Comparison of ENCODE assay signal across 8 cellular contexts in the genomic region with DNA sequence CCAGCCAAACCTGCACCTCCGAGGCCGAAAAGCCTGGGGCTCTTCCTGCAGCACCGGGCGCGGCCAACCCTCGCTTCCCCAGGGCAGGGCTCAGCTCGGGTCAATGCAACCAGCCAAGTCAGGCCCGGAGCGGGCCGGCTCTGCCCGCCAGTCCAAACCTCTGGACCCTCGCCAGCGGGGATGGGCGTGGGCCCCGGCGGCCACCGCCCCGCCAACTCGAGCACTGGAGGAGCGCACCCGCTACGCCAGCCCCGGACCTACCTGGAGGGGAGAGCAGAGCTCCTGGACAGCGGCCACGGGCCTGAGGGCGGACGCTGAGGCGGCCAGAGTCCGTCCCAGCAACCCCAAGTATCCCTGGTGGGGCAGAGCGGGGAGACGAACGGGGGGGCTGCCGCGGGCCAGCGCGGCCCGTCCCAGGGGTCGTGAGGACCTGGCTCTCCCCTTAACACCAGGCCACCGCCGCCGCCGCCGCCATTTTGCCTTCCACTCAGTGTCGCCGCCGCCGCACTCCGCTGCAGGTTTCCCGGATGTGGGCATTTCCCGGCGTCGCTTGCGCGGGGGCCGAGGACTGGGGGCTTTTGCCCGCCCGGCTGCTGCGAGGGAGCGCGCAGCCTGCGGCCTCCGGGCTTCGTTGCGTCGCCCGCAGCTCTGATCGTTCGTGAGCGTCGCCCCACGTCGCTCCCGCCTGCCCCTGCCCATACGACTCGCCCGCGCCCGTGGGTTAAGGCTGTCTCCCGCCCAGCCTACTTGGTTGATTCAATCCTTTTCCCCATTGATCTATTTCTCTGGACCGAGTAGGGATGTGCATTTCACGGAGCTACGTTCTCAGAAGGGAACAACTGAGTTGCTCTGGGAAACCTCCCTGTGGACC. TPM values are rescaled to one million over a fixed set of nuclear protein-coding genes. Genes with fewer than 3 reads are reported as not detected.
DNase-seq lines count a peak whose midpoint lies in the region; ATAC-seq and TF ChIP-seq lines count a peak whose summit lies in the region.

A gene (minus strand): TSS at position 514 of the 871 bp plus-strand sequence. CDS start 15,975 bp downstream, outside the sequence.

- peak within 1 kb of the TSS; percentile 73 to 98 (median 86) for H3K4me3 ChIP-seq in Peyer's patch
- peak within 1 kb of the TSS; percentile 83 to 91 (median 86) for H3K4me3 ChIP-seq in esophagus muscularis mucosa

- H3K27ac ChIP-seq in Peyer's patch (peak within 1 kb of the TSS; percentile 94 to 97 (median 95)), esophagus muscularis mucosa (replicated peaks in 1 of 4) (peak within 1 kb of the TSS; percentile 96 to 99 (median 98))

- no peak for TF ChIP-seq EP300 in esophagus muscularis mucosa (IDR thresholded peaks at IDR 0.05)

- H3K4me1 ChIP-seq in Peyer's patch: peaks cover 0 to 19% (median 4%) of the 10 kb centered on the region in 4 donors
- H3K4me1 ChIP-seq in esophagus muscularis mucosa: peaks cover 27 to 46% (median 44%) of the 10 kb centered on the region in 4 donors

- ATAC-seq in GM21737 (IDR thresholded peaks at IDR 0.05; ENCODE audit: unreplicated experiment): peak; percentile 83

- intact Hi-C loops in esophagus muscularis mucosa (cut with DNase I): loop anchor here (10.0 kb wide), 1 partner anchor 173 kb away; a partner anchor contains a TSS

- under 1% methylated on average over 30 of the region's 82 CpGs for WGBS in esophagus muscularis mucosa

- no peaks in the 10 kb centered on the region for H3K27me3 ChIP-seq in Peyer's patch
- H3K27me3 ChIP-seq in esophagus muscularis mucosa: no peaks in the 10 kb centered on the region

- H3K9me3 ChIP-seq in Peyer's patch: no peaks in the 10 kb centered on the region
- H3K9me3 ChIP-seq in esophagus muscularis mucosa: no peaks in the 10 kb centered on the region

- H3K36me3 ChIP-seq in Peyer's patch: no peaks in the 10 kb centered on the region
- peaks cover 0 to 2% (median 0%) of the 10 kb centered on the region in 4 donors for H3K36me3 ChIP-seq in esophagus muscularis mucosa

- DNase-seq in DMS79 (lab: John Stamatoyannopoulos, UW) (peak; percentile 60), KG1 (lab: John Stamatoyannopoulos, UW) (peak; percentile 64), Peyer's patch (peak; percentile 92 to 95 (median 93)), esophagus muscularis mucosa (ENCODE audit: extremely low spot score) (peak; percentile 97), myocyte (ENCODE audit: low read depth) (peak; percentile 90)
- peak; percentile 95 for DNase-seq in activated T-cell treated with anti-CD3 and anti-CD28 coated beads, Interleukin-2, amount 50 U/mL, for 48 hours
- DNase-seq in stimulated activated CD8-positive, alpha-beta memory T cell treated with anti-CD3 and anti-CD28 coated beads, Interleukin-7, amount 100 ng/mL, for 48 hours (ENCODE audit: extremely low read depth in 1 of 2, low read depth in 1 of 2): peak; percentile 81 to 84

- peak; percentile 72 to 73 for TF ChIP-seq POLR2A in Peyer's patch (IDR thresholded peaks at IDR 0.05)
- peak; percentile 54 for TF ChIP-seq POLR2A in esophagus muscularis mucosa (IDR thresholded peaks at IDR 0.05; ENCODE audit: low read depth)

- TF ChIP-seq CTCF in Peyer's patch (IDR thresholded peaks at IDR 0.05) (no peak), esophagus muscularis mucosa (IDR thresholded peaks at IDR 0.05) (peak in 1 of 3 experiments; percentile 10)

RNA-seq across cellular contexts. Expression of the gene that starts here (rescaled TPM):
- total RNA-seq in Peyer's patch: 10 to 100 TPM; 21.8 to 38.8 (median 29.7) TPM
- 10 to 100 TPM; 27.0 to 33.6 (median 30.1) TPM for total RNA-seq in esophagus muscularis mucosa
- total RNA-seq in myocyte: 13.5 and 13.8 TPM in 2 replicates
- 6.1 TPM for polyA plus RNA-seq in myocyte (2012)

Comparison
In these comparisons a context has a peak if more than half of its experiments do, and no peak if none do; other contexts are left out.
1. Peak in every context shown above with its lines: DNase-seq, ATAC-seq, H3K4me3 ChIP-seq and H3K27ac ChIP-seq.